36 cellular contexts compared by ENCODE assay signal in genomic region chr11:126664643-126665042, GRCh38.
"Had no signal": no experiment of that assay in that cellular context is flagged by ENCODE, and none has a peak within 500 bp of the region (broad histone marks: within the 10 kb centered on the region; RNA-seq: fewer than 3 reads in every experiment).

No MANE protein-coding gene starts in this region.

- DNase-seq: activated B cell treated with CpG ODN at 0.5 μM for 24 hours; activated CD4-positive, alpha-beta memory T cell treated with anti-CD3 and anti-CD28 coated beads for 36 hours; activated CD4-positive, alpha-beta T cell treated with anti-CD3 and anti-CD28 coated beads for 4 hours; activated CD4-positive, alpha-beta T cell treated with anti-CD3 and anti-CD28 coated beads, Interleukin-2, amount 10 ng/mL, durations not matched to agents 24 days and 14 days; activated CD4-positive, alpha-beta T cell treated with anti-CD3 and anti-CD28 coated beads, Interleukin-2, amount 50 U/mL, for 1 hour; activated CD4-positive, alpha-beta T cell treated with anti-CD3 and anti-CD28 coated beads, Interleukin-2, amount 50 U/mL, for 4 hours; activated CD4-positive, CD25-positive, alpha-beta regulatory T cell treated with anti-CD3 and anti-CD28 coated beads, Interleukin-2, amount 50 U/mL, for 72 hours; activated CD8-positive, alpha-beta memory T cell treated with anti-CD3 and anti-CD28 coated beads for 24 hours; activated CD8-positive, alpha-beta memory T cell treated with anti-CD3 and anti-CD28 coated beads, Interleukin-2, amount 10 ng/mL, durations not matched to agents 7 days and 5 days; activated CD8-positive, alpha-beta memory T cell treated with anti-CD3 and anti-CD28 coated beads, Interleukin-2, amount 50 U/mL, for 48 hours; activated CD8-positive, alpha-beta T cell treated with anti-CD3 and anti-CD28 coated beads, Interleukin-2, amount 10 ng/mL, durations not matched to agents 7 days and 5 days; activated effector memory CD4-positive, alpha-beta T cell treated with anti-CD3 and anti-CD28 coated beads, Interleukin-2, amount 50 U/mL, for 16 hours; activated gamma-delta T cell treated with Interleukin-2 at 50 U/mL for 16 hours; activated naive CD4-positive, alpha-beta T cell; activated naive CD4-positive, alpha-beta T cell treated with anti-CD3 and anti-CD28 coated beads for 36 hours; activated naive CD4-positive, alpha-beta T cell treated with anti-CD3 and anti-CD28 coated beads, Interleukin-2, amount 50 U/mL, for 16 hours; activated naive CD8-positive, alpha-beta T cell treated with anti-CD3 and anti-CD28 coated beads for 36 hours; activated T-cell treated with anti-CD3 and anti-CD28 coated beads, Interleukin-2, amount 50 U/mL, for 24 hours; activated T-cell treated with anti-CD3 and anti-CD28 coated beads, Interleukin-2, amount 50 U/mL, for 48 hours; adrenal gland; amniotic stem cell; aorta; body of pancreas; central memory CD4-positive, alpha-beta T cell; T-helper 1 cell; T-helper 2 cell; T-helper 9 cell had no signal

- H3K27ac Mint-ChIP-seq: activated B cell treated with CpG ODN at 0.5 μM for 24 hours; activated CD4-positive, alpha-beta memory T cell treated with anti-CD3 and anti-CD28 coated beads for 36 hours; activated CD4-positive, alpha-beta T cell treated with anti-CD3 and anti-CD28 coated beads, Interleukin-2, amount 10 ng/mL, durations not matched to agents 24 days and 14 days; activated CD8-positive, alpha-beta memory T cell treated with anti-CD3 and anti-CD28 coated beads, Interleukin-2, amount 10 ng/mL, durations not matched to agents 7 days and 5 days; activated CD8-positive, alpha-beta T cell treated with anti-CD3 and anti-CD28 coated beads, Interleukin-2, amount 10 ng/mL, durations not matched to agents 7 days and 5 days; activated naive CD4-positive, alpha-beta T cell treated with anti-CD3 and anti-CD28 coated beads for 36 hours; activated naive CD4-positive, alpha-beta T cell treated with anti-CD3 and anti-CD28 coated beads, Interleukin-2, amount 50 U/mL, for 72 hours; activated naive CD8-positive, alpha-beta T cell treated with anti-CD3 and anti-CD28 coated beads for 36 hours; activated T-cell treated with anti-CD3 and anti-CD28 coated beads, Interleukin-2, amount 50 U/mL, for 24 hours; activated T-helper 1 cell treated with anti-CD3 and anti-CD28 coated beads, Interleukin-12 subunit alpha, Interleukin-12 subunit beta, Interleukin-2, Interleukin-4 antibody, amounts not matched to agents 30 ng/mL and 10 ng/mL and 1 ng/mL, durations not matched to agents 14 hours and 24 hours and 36 hours; activated T-helper 17 cell treated with anti-CD3 and anti-CD28 coated beads, Interleukin-2, amount 50 U/mL, for 72 hours; T-helper 1 cell treated with Interleukin-12 subunit alpha and Interleukin-12 subunit beta and Interleukin-4 antibody, amounts not matched to agents 30 μg/mL and 1 μg/mL, for 36 hours; T-helper 2 cell treated with Interferon-gamma antibody and Interleukin-4, amounts not matched to agents 5 μg/mL and 100 μg/mL, for 36 hours had no signal

- H3K27ac ChIP-seq: adrenal gland, body of pancreas, VCaP had no signal

- H3K4me3 Mint-ChIP-seq: activated B cell treated with CpG ODN at 0.5 μM for 24 hours; activated CD4-positive, alpha-beta memory T cell treated with anti-CD3 and anti-CD28 coated beads for 36 hours; activated CD4-positive, alpha-beta T cell treated with anti-CD3 and anti-CD28 coated beads, Interleukin-2, amount 10 ng/mL, durations not matched to agents 24 days and 14 days; activated CD8-positive, alpha-beta memory T cell treated with anti-CD3 and anti-CD28 coated beads, Interleukin-2, amount 10 ng/mL, durations not matched to agents 7 days and 5 days; activated CD8-positive, alpha-beta T cell treated with anti-CD3 and anti-CD28 coated beads, Interleukin-2, amount 10 ng/mL, durations not matched to agents 7 days and 5 days; activated naive CD4-positive, alpha-beta T cell treated with anti-CD3 and anti-CD28 coated beads for 36 hours; activated naive CD8-positive, alpha-beta T cell treated with anti-CD3 and anti-CD28 coated beads for 36 hours; activated T-cell treated with anti-CD3 and anti-CD28 coated beads, Interleukin-2, amount 50 U/mL, for 24 hours; activated T-helper 1 cell treated with anti-CD3 and anti-CD28 coated beads, Interleukin-12 subunit alpha, Interleukin-12 subunit beta, Interleukin-2, Interleukin-4 antibody, amounts not matched to agents 30 ng/mL and 10 ng/mL and 1 ng/mL, durations not matched to agents 14 hours and 24 hours and 36 hours; activated T-helper 17 cell treated with anti-CD3 and anti-CD28 coated beads, Interleukin-2, amount 50 U/mL, for 72 hours; T-helper 1 cell treated with Interleukin-12 subunit alpha and Interleukin-12 subunit beta and Interleukin-4 antibody, amounts not matched to agents 30 μg/mL and 1 μg/mL, for 36 hours; T-helper 2 cell treated with Interferon-gamma antibody and Interleukin-4, amounts not matched to agents 5 μg/mL and 100 μg/mL, for 36 hours had no signal

- FAIRE-seq: astrocyte, colon, TTC549 had no signal

- ATAC-seq: activated CD8-positive, alpha-beta memory T cell treated with anti-CD3 and anti-CD28 coated beads, Interleukin-2, amount 10 ng/mL, durations not matched to agents 7 days and 5 days; activated CD8-positive, alpha-beta T cell treated with anti-CD3 and anti-CD28 coated beads, Interleukin-2, amount 10 ng/mL, durations not matched to agents 7 days and 5 days; activated naive CD4-positive, alpha-beta T cell treated with anti-CD3 and anti-CD28 coated beads, Interleukin-2, amount 50 U/mL, for 72 hours; activated T-helper 17 cell treated with anti-CD3 and anti-CD28 coated beads, Interleukin-2, amount 50 U/mL, for 72 hours; body of pancreas had no signal

- H3K27me3 ChIP-seq: adrenal gland, body of pancreas had no signal

- H3K9me3 Mint-ChIP-seq: activated B cell treated with CpG ODN at 0.5 μM for 24 hours; activated CD4-positive, alpha-beta memory T cell treated with anti-CD3 and anti-CD28 coated beads for 36 hours; activated CD4-positive, alpha-beta T cell treated with anti-CD3 and anti-CD28 coated beads, Interleukin-2, amount 10 ng/mL, durations not matched to agents 24 days and 14 days; activated naive CD4-positive, alpha-beta T cell treated with anti-CD3 and anti-CD28 coated beads for 36 hours; activated naive CD4-positive, alpha-beta T cell treated with anti-CD3 and anti-CD28 coated beads, Interleukin-2, amount 50 U/mL, for 72 hours; activated naive CD8-positive, alpha-beta T cell treated with anti-CD3 and anti-CD28 coated beads for 36 hours; activated T-cell treated with anti-CD3 and anti-CD28 coated beads, Interleukin-2, amount 50 U/mL, for 24 hours; activated T-helper 1 cell treated with anti-CD3 and anti-CD28 coated beads, Interleukin-12 subunit alpha, Interleukin-12 subunit beta, Interleukin-2, Interleukin-4 antibody, amounts not matched to agents 30 ng/mL and 10 ng/mL and 1 ng/mL, durations not matched to agents 14 hours and 24 hours and 36 hours; activated T-helper 17 cell treated with anti-CD3 and anti-CD28 coated beads, Interleukin-2, amount 50 U/mL, for 72 hours; T-helper 1 cell treated with Interleukin-12 subunit alpha and Interleukin-12 subunit beta and Interleukin-4 antibody, amounts not matched to agents 30 μg/mL and 1 μg/mL, for 36 hours; T-helper 2 cell treated with Interferon-gamma antibody and Interleukin-4, amounts not matched to agents 5 μg/mL and 100 μg/mL, for 36 hours had no signal

- H3K9me3 ChIP-seq: adrenal gland, body of pancreas had no signal

- H3K4me1 Mint-ChIP-seq: activated B cell treated with CpG ODN at 0.5 μM for 24 hours; activated CD4-positive, alpha-beta T cell treated with anti-CD3 and anti-CD28 coated beads, Interleukin-2, amount 10 ng/mL, durations not matched to agents 24 days and 14 days; activated CD8-positive, alpha-beta memory T cell treated with anti-CD3 and anti-CD28 coated beads, Interleukin-2, amount 10 ng/mL, durations not matched to agents 7 days and 5 days; activated naive CD8-positive, alpha-beta T cell treated with anti-CD3 and anti-CD28 coated beads for 36 hours; activated T-helper 17 cell treated with anti-CD3 and anti-CD28 coated beads, Interleukin-2, amount 50 U/mL, for 72 hours had no signal

- H3K4me3 ChIP-seq: adrenal gland, body of pancreas had no signal

- H3K4me1 ChIP-seq: adrenal gland, body of pancreas had no signal

- H3K36me3 Mint-ChIP-seq: activated CD4-positive, alpha-beta memory T cell treated with anti-CD3 and anti-CD28 coated beads for 36 hours; activated CD8-positive, alpha-beta memory T cell treated with anti-CD3 and anti-CD28 coated beads, Interleukin-2, amount 10 ng/mL, durations not matched to agents 7 days and 5 days; activated naive CD4-positive, alpha-beta T cell treated with anti-CD3 and anti-CD28 coated beads, Interleukin-2, amount 50 U/mL, for 72 hours; activated naive CD8-positive, alpha-beta T cell treated with anti-CD3 and anti-CD28 coated beads for 36 hours had no signal

- H3K36me3 ChIP-seq: adrenal gland had no signal
